ENCODE assay signal across 1 cellular context in genomic region chr20:18611492-18611891, GRCh38.
TF ChIP-seq lines count a peak whose summit lies in the region.

No MANE protein-coding gene starts in this region.

TF ChIP-seq in GM23338, 12 proteins besides CTCF, POLR2A, EP300 and RAD21 (continued from another document):
- no peak for TF ChIP-seq ETS1 (IDR thresholded peaks at IDR 0.05)
